ENCODE assay signal across 8 cellular contexts in the genomic region with DNA sequence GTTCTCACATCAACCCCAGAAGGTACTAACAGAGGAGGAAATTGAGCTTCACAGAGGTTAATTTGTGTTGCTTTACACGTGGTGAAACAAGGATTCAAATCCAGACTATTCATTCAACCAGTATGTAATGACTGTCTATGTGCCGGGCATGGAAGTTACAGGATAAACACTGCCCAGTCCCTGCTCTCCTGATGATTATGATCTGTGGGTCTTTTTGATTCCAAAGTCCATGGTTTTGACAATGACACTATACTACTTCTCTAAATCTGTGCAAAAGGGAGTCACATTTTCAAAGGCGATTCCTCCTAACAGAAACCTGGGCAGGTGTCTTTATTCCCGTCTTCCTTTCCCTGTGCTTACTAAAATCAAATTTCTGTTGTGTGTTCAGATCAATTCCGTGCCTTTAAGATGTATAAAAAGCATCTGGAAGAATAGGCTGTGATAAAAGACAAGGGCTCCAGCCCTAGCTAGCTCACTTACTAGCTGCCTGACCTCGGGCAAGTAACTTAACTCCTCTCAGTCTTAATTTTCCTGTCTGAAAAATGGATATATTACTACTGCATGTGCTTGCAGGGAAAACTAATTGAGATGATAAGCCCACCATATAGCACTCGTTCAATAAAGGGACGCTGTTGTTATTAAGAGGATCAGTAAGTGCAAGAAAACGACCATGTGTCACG. TPM values are rescaled to one million over a fixed set of nuclear protein-coding genes. Genes with fewer than 3 reads are reported as not detected.
DNase-seq lines count a peak whose midpoint lies in the region; ATAC-seq, FAIRE-seq and TF ChIP-seq lines count a peak whose summit lies in the region.

No MANE protein-coding gene starts in this region.

- no peak for ATAC-seq in T-helper 17 cell
- no peak for ATAC-seq in omental fat pad (ENCODE audit: low FRiP score)

- no peaks in the 10 kb centered on the region for H3K36me3 ChIP-seq in small intestine (ENCODE audit: control insufficient read depth in 2 of 2, insufficient read depth in 2 of 2, low read length in 2 of 2)

- peaks cover 3% of the 10 kb centered on the region for H3K36me3 Mint-ChIP-seq in T-helper 17 cell (ENCODE audit: low read depth)
- H3K36me3 Mint-ChIP-seq in glutamatergic neuron (ENCODE audit: unreplicated experiment) = no peaks in the 10 kb centered on the region

- no peaks in the 10 kb centered on the region for H3K4me1 ChIP-seq in small intestine (ENCODE audit: control insufficient read depth in 2 of 2, insufficient read depth in 1 of 2, low read depth in 1 of 2, low read length in 1 of 2)

- peak overlapping the region; percentile 86 for H3K4me3 Mint-ChIP-seq in T-helper 17 cell
- H3K4me3 Mint-ChIP-seq in glutamatergic neuron (ENCODE audit: unreplicated experiment) = peak overlapping the region; percentile 96

- DNase-seq in GM19239 (ENCODE audit: insufficient read length, low spot score) (no peak), T-helper 17 cell (no peak), glutamatergic neuron (no peak), small intestine (no peak), omental fat pad (ENCODE audit: low spot score) (no peak), foreskin melanocyte (no peak), dermis blood vessel endothelial cell (no peak), glomerular visceral epithelial cell (ENCODE audit: extremely low spot score) (no peak)

- H3K9me3 Mint-ChIP-seq in glutamatergic neuron (ENCODE audit: unreplicated experiment) = peaks cover 2% of the 10 kb centered on the region

- WGBS in small intestine, 3 donors = 7 to 20% (median 11%) methylated on average over 10 of the region's 10 CpGs

- FAIRE-seq in GM19239 (lab: Jason Lieb, UNC) (peak; percentile 14), small intestine (lab: Jason Lieb, UNC) (no peak)

- H3K27me3 ChIP-seq in small intestine (ENCODE audit: control insufficient read depth in 2 of 2, insufficient read depth in 2 of 2, low read length in 2 of 2) = no peaks in the 10 kb centered on the region

- H3K9me3 ChIP-seq in T-helper 17 cell (ENCODE audit: control insufficient read depth, low read length, poor library complexity, severe bottlenecking) (no peaks in the 10 kb centered on the region), small intestine (ENCODE audit: control insufficient read depth, low read depth) (no peaks in the 10 kb centered on the region)

- H3K4me3 ChIP-seq in small intestine (ENCODE audit: low read depth in 1 of 2, low read length in 2 of 2) = peak overlapping the region; percentile 98 to 99

- no peak overlapping the region for H3K27ac ChIP-seq in small intestine (ENCODE audit: low read depth in 1 of 2, low read length in 1 of 2)

- H3K27me3 Mint-ChIP-seq in T-helper 17 cell (peaks cover 7% of the 10 kb centered on the region), glutamatergic neuron (ENCODE audit: unreplicated experiment) (no peaks in the 10 kb centered on the region)

- H3K4me1 Mint-ChIP-seq in T-helper 17 cell = peaks cover 21% of the 10 kb centered on the region
- no peaks in the 10 kb centered on the region for H3K4me1 Mint-ChIP-seq in glutamatergic neuron (ENCODE audit: low read depth, unreplicated experiment)

- TF ChIP-seq CTCF in glutamatergic neuron (IDR thresholded peaks at IDR 0.05; ENCODE audit: partially characterized antibody, unreplicated experiment) (no peak), omental fat pad (IDR thresholded peaks at IDR 0.05) (no peak)

- peak overlapping the region; percentile 90 for H3K27ac Mint-ChIP-seq in T-helper 17 cell
- no peak overlapping the region for H3K27ac Mint-ChIP-seq in glutamatergic neuron (ENCODE audit: unreplicated experiment)

RNA-seq across cellular contexts. Expression of a gene that starts 1.0 kb away (rescaled TPM):
- total RNA-seq in T-helper 17 cell (100 to 1,000 TPM in 1 of 2 donors, 10 to 100 TPM in 1; 93.8 to 110 TPM), glutamatergic neuron (ENCODE audit: unreplicated experiment) (16.6 TPM), omental fat pad (10 to 100 TPM; 33.7 to 67.6 (median 36.4) TPM), dermis blood vessel endothelial cell (25.5 and 31.7 TPM in 2 replicates)
- polyA plus RNA-seq in small intestine = 1 to 10 TPM; 3.8 to 6.5 (median 5.7) TPM
